In genomic region chrX:136646602-136647239, GRCh38 we compare ENCODE assay signal across 17 cellular contexts. TPM values are rescaled to one million over a fixed set of nuclear protein-coding genes. Genes with fewer than 3 reads are reported as not detected.
DNase-seq lines count a peak whose midpoint lies in the region; ATAC-seq and TF ChIP-seq lines count a peak whose summit lies in the region.
"Had no signal": no experiment of that assay in that cellular context is flagged by ENCODE, and none has a peak within 500 bp of the region (broad histone marks: within the 10 kb centered on the region; RNA-seq: fewer than 3 reads in every experiment).

No MANE protein-coding gene starts in this region.

- H3K27me3 ChIP-seq in colonic mucosa (no peaks in the 10 kb centered on the region), mesendoderm (ENCODE audit: insufficient read depth, low read length, poor library complexity) (no peaks in the 10 kb centered on the region)
- H3K27me3 ChIP-seq: ascending aorta, testis had no signal

- H4K8ac ChIP-seq in mesendoderm (ENCODE audit: low read depth, low read length), result no peak overlapping the region

- H3K36me3 Mint-ChIP-seq in activated CD8-positive, alpha-beta T cell treated with anti-CD3 and anti-CD28 coated beads for 36 hours (ENCODE audit: low read depth), result no peaks in the 10 kb centered on the region
- peaks cover 40% of the 10 kb centered on the region for H3K36me3 Mint-ChIP-seq in activated CD8-positive, alpha-beta T cell treated with anti-CD3 and anti-CD28 coated beads, Interleukin-2, amount 10 ng/mL, durations not matched to agents 7 days and 5 days (ENCODE audit: low read depth)
- H3K36me3 Mint-ChIP-seq in activated CD4-positive, alpha-beta T cell treated with anti-CD3 and anti-CD28 coated beads, Interleukin-2, amount 10 ng/mL, durations not matched to agents 7 days and 5 days (ENCODE audit: low read depth), result peaks cover 42% of the 10 kb centered on the region
- H3K36me3 Mint-ChIP-seq in activated naive CD8-positive, alpha-beta T cell treated with anti-CD3 and anti-CD28 coated beads, Interleukin-2, amount 50 U/mL, for 24 hours (ENCODE audit: low read depth), result peaks cover 24% of the 10 kb centered on the region
- H3K36me3 Mint-ChIP-seq: natural killer cell had no signal

- no peaks in the 10 kb centered on the region for H3K4me1 ChIP-seq in colonic mucosa
- H3K4me1 ChIP-seq in mesendoderm (ENCODE audit: control insufficient read depth, low read depth, low read length), result no peaks in the 10 kb centered on the region
- H3K4me1 ChIP-seq: ascending aorta, Caco-2, left ventricle myocardium inferior, testis had no signal

- CTCF ChIA-PET in activated CD8-positive, alpha-beta T cell treated with anti-CD3 and anti-CD28 coated beads for 36 hours (lab: Charles Lee), result interaction anchor here (1.2 to 1.4 kb wide), 2 partner anchors 11 to 19 kb away, joined by 3 read pairs; no protein-coding TSS in a partner anchor
- CTCF ChIA-PET in activated CD8-positive, alpha-beta T cell treated with anti-CD3 and anti-CD28 coated beads, Interleukin-2, amount 10 ng/mL, durations not matched to agents 7 days and 5 days (lab: Charles Lee), result interaction anchor here (1.1 to 3.4 kb wide), 2 partner anchors 11 to 62 kb away, joined by 3 to 9 read pairs; no protein-coding TSS in a partner anchor
- CTCF ChIA-PET in activated CD4-positive, alpha-beta T cell treated with anti-CD3 and anti-CD28 coated beads, Interleukin-2, amount 10 ng/mL, durations not matched to agents 7 days and 5 days (lab: Charles Lee), result interaction anchor here (1.3 kb wide), 1 partner anchor 11 kb away, joined by 3 read pairs; no protein-coding TSS in a partner anchor

- H3K4ac ChIP-seq in mesendoderm (ENCODE audit: low read depth, low read length), result no peak overlapping the region

- H3K27ac ChIP-seq in colonic mucosa (no peak overlapping the region), mesendoderm (ENCODE audit: low read depth, low read length) (no peak overlapping the region)
- H3K27ac ChIP-seq: ascending aorta, left ventricle myocardium inferior, testis had no signal

- peak; percentile 84 for DNase-seq in activated CD8-positive, alpha-beta T cell treated with anti-CD3 and anti-CD28 coated beads for 36 hours
- DNase-seq in activated CD8-positive, alpha-beta T cell treated with anti-CD3 and anti-CD28 coated beads, Interleukin-2, amount 10 ng/mL, durations not matched to agents 7 days and 5 days, result no peak
- peak; percentile 65 for DNase-seq in activated CD4-positive, alpha-beta T cell treated with anti-CD3 and anti-CD28 coated beads, Interleukin-2, amount 10 ng/mL, durations not matched to agents 7 days and 5 days
- peak; percentile 30 for DNase-seq in activated naive CD8-positive, alpha-beta T cell treated with anti-CD3 and anti-CD28 coated beads, Interleukin-2, amount 50 U/mL, for 24 hours
- peak; percentile 64 for DNase-seq in stimulated activated naive CD4-positive, alpha-beta T cell treated with Interleukin-2 at 50 U/mL for 16 hours (lab: John Stamatoyannopoulos, UW)
- DNase-seq in colonic mucosa (no peak), NCI-H1694 treated with DMSO at 0.1 percent for 48 hours (lab: John Stamatoyannopoulos, UW) (no peak), mesendoderm (no peak)
- DNase-seq: Caco-2, left ventricle myocardium inferior, natural killer cell, NCI-H226, OCI-M1, retina, testis had no signal

- no peak overlapping the region for H2BK15ac ChIP-seq in mesendoderm (replicated peaks; ENCODE audit: low read depth)

- H3K4me1 Mint-ChIP-seq in activated CD8-positive, alpha-beta T cell treated with anti-CD3 and anti-CD28 coated beads for 36 hours (ENCODE audit: low read depth), result peaks cover 58% of the 10 kb centered on the region
- H3K4me1 Mint-ChIP-seq in activated CD8-positive, alpha-beta T cell treated with anti-CD3 and anti-CD28 coated beads, Interleukin-2, amount 10 ng/mL, durations not matched to agents 7 days and 5 days (ENCODE audit: low read depth), result peaks cover 58% of the 10 kb centered on the region
- peaks cover 55% of the 10 kb centered on the region for H3K4me1 Mint-ChIP-seq in activated CD4-positive, alpha-beta T cell treated with anti-CD3 and anti-CD28 coated beads, Interleukin-2, amount 10 ng/mL, durations not matched to agents 7 days and 5 days
- H3K4me1 Mint-ChIP-seq in activated naive CD8-positive, alpha-beta T cell treated with anti-CD3 and anti-CD28 coated beads, Interleukin-2, amount 50 U/mL, for 24 hours, result peaks cover 69% of the 10 kb centered on the region

- H3K36me3 ChIP-seq in colonic mucosa, result no peaks in the 10 kb centered on the region
- no peaks in the 10 kb centered on the region for H3K36me3 ChIP-seq in mesendoderm (ENCODE audit: control insufficient read depth, insufficient read depth, low read length)
- H3K36me3 ChIP-seq: ascending aorta, left ventricle myocardium inferior had no signal

- no peak overlapping the region for H3K4me3 ChIP-seq in colonic mucosa
- H3K4me3 ChIP-seq in mesendoderm (ENCODE audit: low read length), result no peak overlapping the region
- H3K4me3 ChIP-seq: ascending aorta, left ventricle myocardium inferior, testis had no signal

- H3K9me3 ChIP-seq in colonic mucosa, result no peaks in the 10 kb centered on the region
- H3K9me3 ChIP-seq: ascending aorta, Caco-2, left ventricle myocardium inferior, testis had no signal

- H2BK5ac ChIP-seq in mesendoderm (ENCODE audit: low read length), result no peak overlapping the region

- no CpG with 5 or more reads among the region's 5 CpGs for WGBS in mesendoderm (ENCODE audit: extremely low coverage, insufficient coverage, low lambda C conversion rate)

- H3K23ac ChIP-seq in mesendoderm (ENCODE audit: low read length), result no peak overlapping the region

- no peak overlapping the region for H3K56ac ChIP-seq in mesendoderm (ENCODE audit: low read length)

- no peaks in the 10 kb centered on the region for H3K79me1 ChIP-seq in mesendoderm (ENCODE audit: low read length)

- no peak overlapping the region for H3K4me3 Mint-ChIP-seq in activated CD8-positive, alpha-beta T cell treated with anti-CD3 and anti-CD28 coated beads for 36 hours
- no peak overlapping the region for H3K4me3 Mint-ChIP-seq in activated CD8-positive, alpha-beta T cell treated with anti-CD3 and anti-CD28 coated beads, Interleukin-2, amount 10 ng/mL, durations not matched to agents 7 days and 5 days
- peak overlapping the region; percentile 98 for H3K4me3 Mint-ChIP-seq in activated CD4-positive, alpha-beta T cell treated with anti-CD3 and anti-CD28 coated beads, Interleukin-2, amount 10 ng/mL, durations not matched to agents 7 days and 5 days
- peak overlapping the region; percentile 8 for H3K4me3 Mint-ChIP-seq in activated naive CD8-positive, alpha-beta T cell treated with anti-CD3 and anti-CD28 coated beads, Interleukin-2, amount 50 U/mL, for 24 hours
- H3K4me3 Mint-ChIP-seq: natural killer cell had no signal

- no peak overlapping the region for H3K4me2 ChIP-seq in mesendoderm (ENCODE audit: low read length)

- H3K9me3 Mint-ChIP-seq in activated CD8-positive, alpha-beta T cell treated with anti-CD3 and anti-CD28 coated beads for 36 hours, result no peaks in the 10 kb centered on the region
- H3K9me3 Mint-ChIP-seq in activated CD8-positive, alpha-beta T cell treated with anti-CD3 and anti-CD28 coated beads, Interleukin-2, amount 10 ng/mL, durations not matched to agents 7 days and 5 days (ENCODE audit: insufficient read depth), result peaks cover 6% of the 10 kb centered on the region
- H3K9me3 Mint-ChIP-seq in activated CD4-positive, alpha-beta T cell treated with anti-CD3 and anti-CD28 coated beads, Interleukin-2, amount 10 ng/mL, durations not matched to agents 7 days and 5 days, result no peaks in the 10 kb centered on the region
- H3K9me3 Mint-ChIP-seq in activated naive CD8-positive, alpha-beta T cell treated with anti-CD3 and anti-CD28 coated beads, Interleukin-2, amount 50 U/mL, for 24 hours, result no peaks in the 10 kb centered on the region
- H3K9me3 Mint-ChIP-seq: natural killer cell had no signal

- H3K27ac Mint-ChIP-seq in activated CD8-positive, alpha-beta T cell treated with anti-CD3 and anti-CD28 coated beads for 36 hours, result peak overlapping the region; percentile 38
- no peak overlapping the region for H3K27ac Mint-ChIP-seq in activated CD8-positive, alpha-beta T cell treated with anti-CD3 and anti-CD28 coated beads, Interleukin-2, amount 10 ng/mL, durations not matched to agents 7 days and 5 days
- H3K27ac Mint-ChIP-seq in activated CD4-positive, alpha-beta T cell treated with anti-CD3 and anti-CD28 coated beads, Interleukin-2, amount 10 ng/mL, durations not matched to agents 7 days and 5 days, result peak overlapping the region; percentile 84
- peak overlapping the region; percentile 83 for H3K27ac Mint-ChIP-seq in activated naive CD8-positive, alpha-beta T cell treated with anti-CD3 and anti-CD28 coated beads, Interleukin-2, amount 50 U/mL, for 24 hours

- POLR2A ChIA-PET in activated CD8-positive, alpha-beta T cell treated with anti-CD3 and anti-CD28 coated beads for 36 hours (lab: Charles Lee), result interaction anchor here (1.1 kb wide), 1 partner anchor 11 kb away, joined by 3 read pairs; no protein-coding TSS in a partner anchor
- POLR2A ChIA-PET in activated CD8-positive, alpha-beta T cell treated with anti-CD3 and anti-CD28 coated beads, Interleukin-2, amount 10 ng/mL, durations not matched to agents 7 days and 5 days (lab: Charles Lee), result interaction anchor here (0.7 kb wide), 1 partner anchor 9 kb away, joined by 3 read pairs; no protein-coding TSS in a partner anchor
- POLR2A ChIA-PET in activated CD4-positive, alpha-beta T cell treated with anti-CD3 and anti-CD28 coated beads, Interleukin-2, amount 10 ng/mL, durations not matched to agents 7 days and 5 days (lab: Charles Lee), result no interaction called here

- TF ChIP-seq CTCF in activated CD8-positive, alpha-beta T cell treated with anti-CD3 and anti-CD28 coated beads for 36 hours (IDR thresholded peaks at IDR 0.05), result no peak
- no peak for TF ChIP-seq CTCF in colonic mucosa (IDR thresholded peaks at IDR 0.05)

- H2AK5ac ChIP-seq in mesendoderm (ENCODE audit: low read length), result no peak overlapping the region

- H4K5ac ChIP-seq in mesendoderm (ENCODE audit: low read length), result no peak overlapping the region

- no peaks in the 10 kb centered on the region for H3K79me2 ChIP-seq in mesendoderm (ENCODE audit: control insufficient read depth, insufficient read depth, low read length)

- H3K18ac ChIP-seq in mesendoderm (ENCODE audit: low read length), result no peak overlapping the region

- peak; percentile 79 for ATAC-seq in activated CD8-positive, alpha-beta T cell treated with anti-CD3 and anti-CD28 coated beads for 36 hours
- no peak for ATAC-seq in activated CD8-positive, alpha-beta T cell treated with anti-CD3 and anti-CD28 coated beads, Interleukin-2, amount 10 ng/mL, durations not matched to agents 7 days and 5 days
- peak; percentile 65 for ATAC-seq in activated naive CD8-positive, alpha-beta T cell treated with anti-CD3 and anti-CD28 coated beads, Interleukin-2, amount 50 U/mL, for 24 hours
- ATAC-seq: natural killer cell had no signal

- intact Hi-C loops in activated CD8-positive, alpha-beta T cell treated with anti-CD3 and anti-CD28 coated beads for 36 hours (cut with micrococcal nuclease), result no loop called here
- intact Hi-C loops in colonic mucosa (cut with DNase I), result no loop called here

- no peak overlapping the region for H3K9ac ChIP-seq in colonic mucosa (ENCODE audit: low read depth in 2 of 2, low read length in 2 of 2)
- H3K9ac ChIP-seq in mesendoderm (ENCODE audit: low read length), result no peak overlapping the region

- H3K27me3 Mint-ChIP-seq in activated CD8-positive, alpha-beta T cell treated with anti-CD3 and anti-CD28 coated beads for 36 hours, result no peaks in the 10 kb centered on the region
- H3K27me3 Mint-ChIP-seq in activated CD8-positive, alpha-beta T cell treated with anti-CD3 and anti-CD28 coated beads, Interleukin-2, amount 10 ng/mL, durations not matched to agents 7 days and 5 days (ENCODE audit: low read depth), result no peaks in the 10 kb centered on the region
- no peaks in the 10 kb centered on the region for H3K27me3 Mint-ChIP-seq in activated CD4-positive, alpha-beta T cell treated with anti-CD3 and anti-CD28 coated beads, Interleukin-2, amount 10 ng/mL, durations not matched to agents 7 days and 5 days
- no peaks in the 10 kb centered on the region for H3K27me3 Mint-ChIP-seq in activated naive CD8-positive, alpha-beta T cell treated with anti-CD3 and anti-CD28 coated beads, Interleukin-2, amount 50 U/mL, for 24 hours

- H2BK120ac ChIP-seq in mesendoderm (ENCODE audit: low read depth, low read length), result no peak overlapping the region

RNA-seq across cellular contexts. Expression of gene CD40LG, which starts 1.2 kb away (rescaled TPM):
- total RNA-seq in activated CD8-positive, alpha-beta T cell treated with anti-CD3 and anti-CD28 coated beads for 36 hours, result 1 to 10 TPM; 2.6 to 3.1 TPM
- 1 to 10 TPM; 4.7 to 5.1 TPM for total RNA-seq in activated CD8-positive, alpha-beta T cell treated with anti-CD3 and anti-CD28 coated beads, Interleukin-2, amount 10 ng/mL, durations not matched to agents 7 days and 5 days
- total RNA-seq in activated CD4-positive, alpha-beta T cell treated with anti-CD3 and anti-CD28 coated beads, Interleukin-2, amount 10 ng/mL, durations not matched to agents 7 days and 5 days, result 100 to 1,000 TPM; 114 to 139 TPM
- under 1 TPM; 0.44 to 0.69 TPM for total RNA-seq in colonic mucosa
- polyA plus RNA-seq in mesendoderm (2013, experiment 1 of 2), result not detected
- polyA plus RNA-seq in mesendoderm (2013, experiment 2 of 2), result not detected
- total RNA-seq: A172, ascending aorta, Caco-2, left ventricle myocardium inferior, testis had no signal

Comparison
In these comparisons a context has a peak if more than half of its experiments do, and no peak if none do; other contexts are left out.
1. DNase-seq: peak in activated CD8-positive, alpha-beta T cell treated with anti-CD3 and anti-CD28 coated beads for 36 hours (single experiment), activated CD4-positive, alpha-beta T cell treated with anti-CD3 and anti-CD28 coated beads, Interleukin-2, amount 10 ng/mL, durations not matched to agents 7 days and 5 days (single experiment), activated naive CD8-positive, alpha-beta T cell treated with anti-CD3 and anti-CD28 coated beads, Interleukin-2, amount 50 U/mL, for 24 hours (single experiment) and stimulated activated naive CD4-positive, alpha-beta T cell treated with Interleukin-2 at 50 U/mL for 16 hours (single experiment); none in activated CD8-positive, alpha-beta T cell treated with anti-CD3 and anti-CD28 coated beads, Interleukin-2, amount 10 ng/mL, durations not matched to agents 7 days and 5 days (single experiment), colonic mucosa (single experiment), NCI-H1694 treated with DMSO at 0.1 percent for 48 hours (single experiment) and mesendoderm (single experiment).
2. H3K4me3 Mint-ChIP-seq: peak in activated CD4-positive, alpha-beta T cell treated with anti-CD3 and anti-CD28 coated beads, Interleukin-2, amount 10 ng/mL, durations not matched to agents 7 days and 5 days (single experiment) and activated naive CD8-positive, alpha-beta T cell treated with anti-CD3 and anti-CD28 coated beads, Interleukin-2, amount 50 U/mL, for 24 hours (single experiment); none in activated CD8-positive, alpha-beta T cell treated with anti-CD3 and anti-CD28 coated beads for 36 hours (single experiment) and activated CD8-positive, alpha-beta T cell treated with anti-CD3 and anti-CD28 coated beads, Interleukin-2, amount 10 ng/mL, durations not matched to agents 7 days and 5 days (single experiment).
3. RNA of gene CD40LG, which starts 1.2 kb away (total RNA-seq): 114 to 139 TPM in activated CD4-positive, alpha-beta T cell treated with anti-CD3 and anti-CD28 coated beads, Interleukin-2, amount 10 ng/mL, durations not matched to agents 7 days and 5 days; 4.7 to 5.1 TPM in activated CD8-positive, alpha-beta T cell treated with anti-CD3 and anti-CD28 coated beads, Interleukin-2, amount 10 ng/mL, durations not matched to agents 7 days and 5 days, 2.6 to 3.1 TPM in activated CD8-positive, alpha-beta T cell treated with anti-CD3 and anti-CD28 coated beads for 36 hours and 0.44 to 0.69 TPM in colonic mucosa; every median in the first group is over 10 times any median in the second.